In genomic region chr17:50660042-50660886, GRCh38 we compare ENCODE assay signal across 8 cellular contexts. TPM values are rescaled to one million over a fixed set of nuclear protein-coding genes. Genes with fewer than 3 reads are reported as not detected.
DNase-seq lines count a peak whose midpoint lies in the region; ATAC-seq and TF ChIP-seq lines count a peak whose summit lies in the region.

No MANE protein-coding gene starts in this region.

- peak overlapping the region; percentile 76 to 82 for H3K27ac ChIP-seq in right atrium auricular region
- H3K27ac ChIP-seq in thyroid gland = peak overlapping the region; percentile 69 to 95 (median 84)

- H3K9me3 ChIP-seq in right atrium auricular region (no peaks in the 10 kb centered on the region), thyroid gland (no peaks in the 10 kb centered on the region)

- H3K4me3 ChIP-seq in right atrium auricular region (no peak overlapping the region), thyroid gland (replicated peaks in 1 of 3) (no peak overlapping the region)

- intact Hi-C loops in thyroid gland (cut with DNase I) = no loop called here

- no peak for TF ChIP-seq POLR2A in thyroid gland (IDR thresholded peaks at IDR 0.05)

- TF ChIP-seq CTCF in right atrium auricular region (IDR thresholded peaks at IDR 0.05) = no peak
- TF ChIP-seq CTCF in thyroid gland (IDR thresholded peaks at IDR 0.05) = no peak

- no peak for ATAC-seq in GM21423 (IDR thresholded peaks at IDR 0.05; ENCODE audit: unreplicated experiment)

- H3K27me3 ChIP-seq in right atrium auricular region (no peaks in the 10 kb centered on the region), thyroid gland (no peaks in the 10 kb centered on the region)

- peak; percentile 29 for DNase-seq in SIG-M5 treated with dmso at 0.1 percent for 504 hours (lab: John Stamatoyannopoulos, UW; ENCODE audit: unreplicated experiment)
- no peak for DNase-seq in SIG-M5 (lab: John Stamatoyannopoulos, UW)
- peak; percentile 92 to 94 for DNase-seq in SHP77 (lab: John Stamatoyannopoulos, UW)
- peak; percentile 72 for DNase-seq in right atrium auricular region (ENCODE audit: low spot score)
- DNase-seq in thyroid gland = peak; percentile 60 to 74
- no peak for DNase-seq in NCI-H524 treated with DMSO at 0.1 percent for 48 hours (lab: John Stamatoyannopoulos, UW)
- no peak for DNase-seq in activated gamma-delta T cell (lab: John Stamatoyannopoulos, UW)

- peaks cover 0 to 41% of the 10 kb centered on the region in 2 donors for H3K4me1 ChIP-seq in right atrium auricular region
- H3K4me1 ChIP-seq in thyroid gland = peaks cover 34 to 38% of the 10 kb centered on the region in 2 donors

- 45% methylated on average over 7 to 8 of the region's 11 CpGs for WGBS in thyroid gland, 2 donors

- H3K36me3 ChIP-seq in right atrium auricular region (no peaks in the 10 kb centered on the region), thyroid gland (no peaks in the 10 kb centered on the region)

RNA-seq across cellular contexts. Expression of gene ABCC3, which starts 25.6 kb away (rescaled TPM):
- total RNA-seq in right atrium auricular region = 1 to 10 TPM; 1.4 to 4.5 TPM
- 100 to 1,000 TPM in 2 of 4 donors, 10 to 100 TPM in 2; 51.0 to 189 (median 131) TPM for total RNA-seq in thyroid gland

RNA-seq across cellular contexts. Expression of gene ANKRD40, which starts 47.5 kb away (rescaled TPM):
- total RNA-seq in right atrium auricular region (10 to 100 TPM; 30.5 to 33.8 TPM), thyroid gland (10 to 100 TPM; 29.4 to 40.2 (median 35.1) TPM)

RNA-seq across cellular contexts. Expression of gene LUC7L3, which starts 59.1 kb away (rescaled TPM):
- total RNA-seq in right atrium auricular region (10 to 100 TPM; 19.6 to 31.3 TPM), thyroid gland (100 to 1,000 TPM in 2 of 4 donors, 10 to 100 TPM in 2; 75.2 to 199 (median 140) TPM)

Comparison
In these comparisons a context has a peak if more than half of its experiments do, and no peak if none do; other contexts are left out.
1. DNase-seq: peak in SIG-M5 treated with dmso at 0.1 percent for 504 hours (single experiment), SHP77 (2 of 2), right atrium auricular region (single experiment) and thyroid gland (2 of 2); none in SIG-M5 (single experiment), NCI-H524 treated with DMSO at 0.1 percent for 48 hours (single experiment) and activated gamma-delta T cell (single experiment).
2. RNA of gene ABCC3, which starts 25.6 kb away (total RNA-seq): 51.0 to 189 TPM in thyroid gland; 1.4 to 4.5 TPM in right atrium auricular region; every median in the first group is over 4 times any median in the second.